11 cellular contexts compared by ENCODE assay signal in genomic region chr16:56970934-56971767, GRCh38. TPM values are rescaled to one million over a fixed set of nuclear protein-coding genes. Genes with fewer than 3 reads are reported as not detected.
A peak's percentile ranks its signal among the peaks of the same experiment; 100 is the strongest.
DNase-seq lines count a peak whose midpoint lies in the region; ATAC-seq and TF ChIP-seq lines count a peak whose summit lies in the region.
"Had no signal": no experiment of that assay in that cellular context is flagged by ENCODE, and none has a peak within 500 bp of the region (broad histone marks: within the 10 kb centered on the region; RNA-seq: fewer than 3 reads in every experiment).

No MANE protein-coding gene starts in this region.

- peak overlapping the region; percentile 61 for H3K27ac Mint-ChIP-seq in activated naive CD8-positive, alpha-beta T cell
- no peak overlapping the region for H3K27ac Mint-ChIP-seq in activated naive CD8-positive, alpha-beta T cell treated with anti-CD3 and anti-CD28 coated beads for 36 hours
- no peak overlapping the region for H3K27ac Mint-ChIP-seq in stimulated activated naive CD8-positive, alpha-beta T cell treated with anti-CD3 and anti-CD28 coated beads, Interleukin-15, amount 100 ng/mL, for 72 hours

- no peaks in the 10 kb centered on the region for H3K27me3 ChIP-seq in Panc1 (ENCODE audit: control insufficient read depth, insufficient read depth, low read length)

- no peak overlapping the region for H3K4me3 ChIP-seq in Panc1 (ENCODE audit: low read depth in 2 of 2, low read length in 2 of 2)
- H3K4me3 ChIP-seq: A549 had no signal

- ATAC-seq in HG02852 (IDR thresholded peaks at IDR 0.05; ENCODE audit: unreplicated experiment) (peak; percentile 68), Panc1 (peak; percentile 60; the same call in 1 of the 2 replicates)
- ATAC-seq in stimulated activated naive CD8-positive, alpha-beta T cell treated with anti-CD3 and anti-CD28 coated beads, Interleukin-15, amount 100 ng/mL, for 72 hours, result peak; percentile 19

- H3K9me3 Mint-ChIP-seq in activated naive CD8-positive, alpha-beta T cell (ENCODE audit: low read depth), result no peaks in the 10 kb centered on the region
- no peaks in the 10 kb centered on the region for H3K9me3 Mint-ChIP-seq in activated naive CD8-positive, alpha-beta T cell treated with anti-CD3 and anti-CD28 coated beads for 36 hours
- no peaks in the 10 kb centered on the region for H3K9me3 Mint-ChIP-seq in stimulated activated naive CD8-positive, alpha-beta T cell treated with anti-CD3 and anti-CD28 coated beads, Interleukin-15, amount 100 ng/mL, for 72 hours

- no peaks in the 10 kb centered on the region for H3K4me1 ChIP-seq in Panc1 (ENCODE audit: control insufficient read depth, insufficient read depth, low read length)
- H3K4me1 ChIP-seq: A549 had no signal

- H3K4me1 Mint-ChIP-seq in activated naive CD8-positive, alpha-beta T cell (ENCODE audit: low read depth), result peaks cover 45% of the 10 kb centered on the region
- peaks cover 34% of the 10 kb centered on the region for H3K4me1 Mint-ChIP-seq in activated naive CD8-positive, alpha-beta T cell treated with anti-CD3 and anti-CD28 coated beads for 36 hours
- H3K4me1 Mint-ChIP-seq in stimulated activated naive CD8-positive, alpha-beta T cell treated with anti-CD3 and anti-CD28 coated beads, Interleukin-15, amount 100 ng/mL, for 72 hours, result peaks cover 59% of the 10 kb centered on the region

- no peak overlapping the region for H3K27ac ChIP-seq in Panc1 (ENCODE audit: low read length)
- H3K27ac ChIP-seq: A549, HL-60 had no signal

- H3K36me3 Mint-ChIP-seq in activated naive CD8-positive, alpha-beta T cell, result no peaks in the 10 kb centered on the region
- H3K36me3 Mint-ChIP-seq in activated naive CD8-positive, alpha-beta T cell treated with anti-CD3 and anti-CD28 coated beads for 36 hours, result no peaks in the 10 kb centered on the region

- in situ Hi-C loops in Panc1 (cut with HindIII; ENCODE audit: low pct_unique_long_range_greater_than_20kb, low sequenced_read_pairs), result no loop called here

- POLR2A ChIA-PET in Panc1 (lab: Charles Lee), result interaction anchor here (0.6 kb wide), 2 partner anchors 75 to 125 kb away, joined by 3 read pairs; no protein-coding TSS in a partner anchor

- BruUV-seq in Panc1 (replicated peaks; lab: Mats Ljungman, UMichigan), result no TSS peak

- intact Hi-C loops in Panc1 (cut with micrococcal nuclease; ENCODE audit: unreplicated experiment), result no loop called here

- no peak for TF ChIP-seq CTCF in Panc1 (IDR thresholded peaks at IDR 0.05)

- no peaks in the 10 kb centered on the region for H3K27me3 Mint-ChIP-seq in activated naive CD8-positive, alpha-beta T cell
- H3K27me3 Mint-ChIP-seq in activated naive CD8-positive, alpha-beta T cell treated with anti-CD3 and anti-CD28 coated beads for 36 hours, result no peaks in the 10 kb centered on the region
- no peaks in the 10 kb centered on the region for H3K27me3 Mint-ChIP-seq in stimulated activated naive CD8-positive, alpha-beta T cell treated with anti-CD3 and anti-CD28 coated beads, Interleukin-15, amount 100 ng/mL, for 72 hours

- CTCF ChIA-PET in Panc1 (lab: Charles Lee), result no interaction called here

- H3K36me3 ChIP-seq in Panc1 (ENCODE audit: control insufficient read depth, insufficient read depth, low read length), result no peaks in the 10 kb centered on the region

- no peak for DNase-seq in activated naive CD8-positive, alpha-beta T cell treated with anti-CD3 and anti-CD28 coated beads for 36 hours
- DNase-seq in Panc1 (ENCODE audit: low read depth, low spot score), result no peak
- no peak for DNase-seq in stimulated activated naive CD8-positive, alpha-beta T cell treated with anti-CD3 and anti-CD28 coated beads, Interleukin-15, amount 100 ng/mL, for 72 hours
- no peak for DNase-seq in activated CD8-positive, alpha-beta memory T cell treated with anti-CD3 and anti-CD28 coated beads for 24 hours
- DNase-seq in T-helper 9 cell, result no peak
- no peak for DNase-seq in nucleus accumbens (lab: John Stamatoyannopoulos, UW)
- DNase-seq: mammary epithelial cell had no signal

- no peaks in the 10 kb centered on the region for H3K9me3 ChIP-seq in Panc1 (ENCODE audit: control insufficient read depth, insufficient read depth, low read depth, low read length)
- H3K9me3 ChIP-seq: A549 had no signal

- no peak overlapping the region for H3K4me3 Mint-ChIP-seq in activated naive CD8-positive, alpha-beta T cell
- no peak overlapping the region for H3K4me3 Mint-ChIP-seq in activated naive CD8-positive, alpha-beta T cell treated with anti-CD3 and anti-CD28 coated beads for 36 hours
- no peak overlapping the region for H3K4me3 Mint-ChIP-seq in stimulated activated naive CD8-positive, alpha-beta T cell treated with anti-CD3 and anti-CD28 coated beads, Interleukin-15, amount 100 ng/mL, for 72 hours

RNA-seq across cellular contexts. Expression of gene CETP, which starts 9.4 kb away (rescaled TPM):
- under 1 TPM in 1 of 2 experiments, not detected in 1; 0.12 TPM for total RNA-seq in activated naive CD8-positive, alpha-beta T cell treated with anti-CD3 and anti-CD28 coated beads for 36 hours
- total RNA-seq in Panc1 (2021; ENCODE audit: unreplicated experiment), result not detected
- polyA plus RNA-seq in Panc1 (2012; ENCODE audit: insufficient read length), result not detected
- total RNA-seq: mammary epithelial cell had no signal
- polyA plus RNA-seq: A549, mammary epithelial cell had no signal

RNA-seq across cellular contexts. Expression of gene NLRC5, which starts 18.2 kb away (rescaled TPM):
- 100 to 1,000 TPM; 142 to 151 TPM for total RNA-seq in activated naive CD8-positive, alpha-beta T cell treated with anti-CD3 and anti-CD28 coated beads for 36 hours
- 8.8 TPM for total RNA-seq in Panc1 (2021; ENCODE audit: unreplicated experiment)
- 3.6 TPM for polyA plus RNA-seq in Panc1 (2012; ENCODE audit: insufficient read length)

RNA-seq across cellular contexts. Expression of gene HERPUD1, which starts 39.2 kb away (rescaled TPM):
- total RNA-seq in activated naive CD8-positive, alpha-beta T cell treated with anti-CD3 and anti-CD28 coated beads for 36 hours, result 100 to 1,000 TPM; 143 to 149 TPM
- total RNA-seq in Panc1 (2021; ENCODE audit: unreplicated experiment), result 45.2 TPM
- 32.4 TPM for polyA plus RNA-seq in Panc1 (2012; ENCODE audit: insufficient read length)

Comparison
In these comparisons a context has a peak if more than half of its experiments do, and no peak if none do; other contexts are left out.
1. RNA of gene NLRC5, which starts 18.2 kb away (total RNA-seq): 142 to 151 TPM in activated naive CD8-positive, alpha-beta T cell treated with anti-CD3 and anti-CD28 coated beads for 36 hours; 8.8 TPM in Panc1 (single experiment); every median in the first group is over 10 times any median in the second.
2. Peak in every context shown above with its lines, with median percentiles within 50 percentile points of each other: ATAC-seq.